ENCODE assay signal across 12 cellular contexts in genomic region chr20:45355685-45356084, GRCh38. TPM values are rescaled to one million over a fixed set of nuclear protein-coding genes. Genes with fewer than 3 reads are reported as not detected.
DNase-seq lines count a peak whose midpoint lies in the region; ATAC-seq lines count a peak whose summit lies in the region.
"Had no signal": no experiment of that assay in that cellular context is flagged by ENCODE, and none has a peak within 500 bp of the region (broad histone marks: within the 10 kb centered on the region; RNA-seq: fewer than 3 reads in every experiment).

No MANE protein-coding gene starts in this region.

- H3K9me3 Mint-ChIP-seq in activated CD4-positive, alpha-beta T cell treated with anti-CD3 and anti-CD28 coated beads, Interleukin-2, amount 10 ng/mL, durations not matched to agents 24 days and 14 days: no peaks in the 10 kb centered on the region
- H3K9me3 Mint-ChIP-seq in activated CD8-positive, alpha-beta T cell treated with anti-CD3 and anti-CD28 coated beads, Interleukin-2, amount 10 ng/mL, durations not matched to agents 7 days and 5 days (ENCODE audit: insufficient read depth): no peaks in the 10 kb centered on the region

- CTCF ChIA-PET in activated CD8-positive, alpha-beta T cell treated with anti-CD3 and anti-CD28 coated beads, Interleukin-2, amount 10 ng/mL, durations not matched to agents 7 days and 5 days (lab: Charles Lee): interaction anchor here (1.4 to 5.7 kb wide), 6 partner anchors 12 to 81 kb away, joined by 3 to 36 read pairs (median 14); no protein-coding TSS in a partner anchor

- H3K4me1 ChIP-seq in rectal smooth muscle tissue (ENCODE audit: control insufficient read depth, insufficient read depth, low read length): peaks cover 34% of the 10 kb centered on the region

- no peaks in the 10 kb centered on the region for H3K27me3 Mint-ChIP-seq in activated CD4-positive, alpha-beta T cell treated with anti-CD3 and anti-CD28 coated beads, Interleukin-2, amount 10 ng/mL, durations not matched to agents 24 days and 14 days
- no peaks in the 10 kb centered on the region for H3K27me3 Mint-ChIP-seq in activated CD8-positive, alpha-beta T cell treated with anti-CD3 and anti-CD28 coated beads, Interleukin-2, amount 10 ng/mL, durations not matched to agents 7 days and 5 days (ENCODE audit: low read depth)

- H3K4me3 ChIP-seq in rectal smooth muscle tissue (ENCODE audit: low read length): no peak overlapping the region

- H3K4me3 Mint-ChIP-seq in activated CD4-positive, alpha-beta T cell treated with anti-CD3 and anti-CD28 coated beads, Interleukin-2, amount 10 ng/mL, durations not matched to agents 24 days and 14 days: peak overlapping the region; percentile 82
- peak overlapping the region; percentile 11 for H3K4me3 Mint-ChIP-seq in activated CD8-positive, alpha-beta T cell treated with anti-CD3 and anti-CD28 coated beads, Interleukin-2, amount 10 ng/mL, durations not matched to agents 7 days and 5 days

- no peaks in the 10 kb centered on the region for H3K36me3 Mint-ChIP-seq in activated CD4-positive, alpha-beta T cell treated with anti-CD3 and anti-CD28 coated beads, Interleukin-2, amount 10 ng/mL, durations not matched to agents 24 days and 14 days (ENCODE audit: low read depth)
- H3K36me3 Mint-ChIP-seq in activated CD8-positive, alpha-beta T cell treated with anti-CD3 and anti-CD28 coated beads, Interleukin-2, amount 10 ng/mL, durations not matched to agents 7 days and 5 days (ENCODE audit: low read depth): no peaks in the 10 kb centered on the region

- peaks cover 57% of the 10 kb centered on the region for H3K4me1 Mint-ChIP-seq in activated CD4-positive, alpha-beta T cell treated with anti-CD3 and anti-CD28 coated beads, Interleukin-2, amount 10 ng/mL, durations not matched to agents 24 days and 14 days
- peaks cover 59% of the 10 kb centered on the region for H3K4me1 Mint-ChIP-seq in activated CD8-positive, alpha-beta T cell treated with anti-CD3 and anti-CD28 coated beads, Interleukin-2, amount 10 ng/mL, durations not matched to agents 7 days and 5 days (ENCODE audit: low read depth)

- H3K36me3 ChIP-seq in rectal smooth muscle tissue (ENCODE audit: control insufficient read depth, insufficient read depth, low read length): no peaks in the 10 kb centered on the region

- no peak overlapping the region for H3K9ac ChIP-seq in rectal smooth muscle tissue (ENCODE audit: low read length)

- no peaks in the 10 kb centered on the region for H3K27me3 ChIP-seq in rectal smooth muscle tissue (ENCODE audit: control insufficient read depth, insufficient read depth, low read length)

- POLR2A ChIA-PET in activated CD8-positive, alpha-beta T cell treated with anti-CD3 and anti-CD28 coated beads, Interleukin-2, amount 10 ng/mL, durations not matched to agents 7 days and 5 days (lab: Charles Lee): interaction anchor here (0.8 kb wide), 1 partner anchor 8 kb away, joined by 3 read pairs; no protein-coding TSS in a partner anchor

- ATAC-seq in activated CD8-positive, alpha-beta T cell treated with anti-CD3 and anti-CD28 coated beads, Interleukin-2, amount 10 ng/mL, durations not matched to agents 7 days and 5 days: no peak
- ATAC-seq in HG03108 (IDR thresholded peaks at IDR 0.05; ENCODE audit: unreplicated experiment): no peak

- intact Hi-C loops in activated CD4-positive, alpha-beta T cell treated with anti-CD3 and anti-CD28 coated beads, Interleukin-2, amount 10 ng/mL, durations not matched to agents 24 days and 14 days (cut with micrococcal nuclease): loop anchor here (2.0 to 5.0 kb wide), 4 partner anchors 37 to 437 kb away; partner anchors contain the start of genes DNTTIP1 and WFDC3

- no peak for DNase-seq in activated CD4-positive, alpha-beta T cell treated with anti-CD3 and anti-CD28 coated beads, Interleukin-2, amount 10 ng/mL, durations not matched to agents 24 days and 14 days
- DNase-seq in activated CD4-positive, alpha-beta T cell treated with anti-CD3 and anti-CD28 coated beads for 1 hour: no peak
- DNase-seq in activated CD8-positive, alpha-beta T cell treated with anti-CD3 and anti-CD28 coated beads, Interleukin-2, amount 10 ng/mL, durations not matched to agents 7 days and 5 days: no peak
- DNase-seq in hypothalamus (lab: John Stamatoyannopoulos, UW): no peak
- DNase-seq: activated CD4-positive, CD25-positive, alpha-beta regulatory T cell treated with anti-CD3 and anti-CD28 coated beads, Interleukin-2, amount 50 U/mL, for 72 hours; DMS79; midbrain; retina; SIG-M5 had no signal

- peak overlapping the region; percentile 76 for H3K27ac ChIP-seq in rectal smooth muscle tissue (ENCODE audit: low read depth, low read length)

- peak overlapping the region; percentile 96 for H3K27ac Mint-ChIP-seq in activated CD4-positive, alpha-beta T cell treated with anti-CD3 and anti-CD28 coated beads, Interleukin-2, amount 10 ng/mL, durations not matched to agents 24 days and 14 days
- peak overlapping the region; percentile 70 for H3K27ac Mint-ChIP-seq in activated CD8-positive, alpha-beta T cell treated with anti-CD3 and anti-CD28 coated beads, Interleukin-2, amount 10 ng/mL, durations not matched to agents 7 days and 5 days

RNA-seq across cellular contexts. Expression of gene SYS1, which starts 7.3 kb away (rescaled TPM):
- total RNA-seq in activated CD4-positive, alpha-beta T cell treated with anti-CD3 and anti-CD28 coated beads, Interleukin-2, amount 10 ng/mL, durations not matched to agents 24 days and 14 days: 24.4 and 26.2 TPM in 2 replicates
- total RNA-seq in activated CD8-positive, alpha-beta T cell treated with anti-CD3 and anti-CD28 coated beads, Interleukin-2, amount 10 ng/mL, durations not matched to agents 7 days and 5 days: 10 to 100 TPM; 28.0 to 30.8 TPM

RNA-seq across cellular contexts. Expression of gene SDC4, which starts 7.5 kb away (rescaled TPM):
- total RNA-seq in activated CD4-positive, alpha-beta T cell treated with anti-CD3 and anti-CD28 coated beads, Interleukin-2, amount 10 ng/mL, durations not matched to agents 24 days and 14 days: 177 and 185 TPM in 2 replicates
- 1 to 10 TPM; 6.6 to 6.7 TPM for total RNA-seq in activated CD8-positive, alpha-beta T cell treated with anti-CD3 and anti-CD28 coated beads, Interleukin-2, amount 10 ng/mL, durations not matched to agents 7 days and 5 days

RNA-seq across cellular contexts. Expression of gene TP53TG5, which starts 22.4 kb away (rescaled TPM):
- 0.12 TPM in 1 of 2 replicates, not detected in the other for total RNA-seq in activated CD4-positive, alpha-beta T cell treated with anti-CD3 and anti-CD28 coated beads, Interleukin-2, amount 10 ng/mL, durations not matched to agents 24 days and 14 days
- total RNA-seq in activated CD8-positive, alpha-beta T cell treated with anti-CD3 and anti-CD28 coated beads, Interleukin-2, amount 10 ng/mL, durations not matched to agents 7 days and 5 days: under 1 TPM in 1 of 2 experiments, not detected in 1; 0.16 TPM
- total RNA-seq: NCI-H460 had no signal

RNA-seq across cellular contexts. Expression of gene MATN4, which starts 47.6 kb away (rescaled TPM):
- total RNA-seq in activated CD4-positive, alpha-beta T cell treated with anti-CD3 and anti-CD28 coated beads, Interleukin-2, amount 10 ng/mL, durations not matched to agents 24 days and 14 days: 1.2 and 1.5 TPM in 2 replicates
- under 1 TPM in 1 of 2 experiments, not detected in 1; 0.39 TPM for total RNA-seq in activated CD8-positive, alpha-beta T cell treated with anti-CD3 and anti-CD28 coated beads, Interleukin-2, amount 10 ng/mL, durations not matched to agents 7 days and 5 days
- total RNA-seq: NCI-H460 had no signal

RNA-seq across cellular contexts. Expression of gene RBPJL, which starts 49.0 kb away (rescaled TPM):
- not detected in 2 replicates for total RNA-seq in activated CD4-positive, alpha-beta T cell treated with anti-CD3 and anti-CD28 coated beads, Interleukin-2, amount 10 ng/mL, durations not matched to agents 24 days and 14 days
- total RNA-seq in activated CD8-positive, alpha-beta T cell treated with anti-CD3 and anti-CD28 coated beads, Interleukin-2, amount 10 ng/mL, durations not matched to agents 7 days and 5 days: not detected
- total RNA-seq: NCI-H460 had no signal

Comparison
In these comparisons a context has a peak if more than half of its experiments do, and no peak if none do; other contexts are left out.
1. RNA of gene SDC4, which starts 7.5 kb away (total RNA-seq): 177 to 185 TPM in activated CD4-positive, alpha-beta T cell treated with anti-CD3 and anti-CD28 coated beads, Interleukin-2, amount 10 ng/mL, durations not matched to agents 24 days and 14 days; 6.6 to 6.7 TPM in activated CD8-positive, alpha-beta T cell treated with anti-CD3 and anti-CD28 coated beads, Interleukin-2, amount 10 ng/mL, durations not matched to agents 7 days and 5 days; every median in the first group is over 10 times any median in the second.